1 cellular context compared by ENCODE assay signal in genomic region chr17:71830916-71831315, GRCh38.
TF ChIP-seq lines count a peak whose summit lies in the region.

No MANE protein-coding gene starts in this region.

TF ChIP-seq in GM23338, 12 proteins besides CTCF, POLR2A, EP300 and RAD21 (continued from another document):
- TF ChIP-seq, protein P1, sequence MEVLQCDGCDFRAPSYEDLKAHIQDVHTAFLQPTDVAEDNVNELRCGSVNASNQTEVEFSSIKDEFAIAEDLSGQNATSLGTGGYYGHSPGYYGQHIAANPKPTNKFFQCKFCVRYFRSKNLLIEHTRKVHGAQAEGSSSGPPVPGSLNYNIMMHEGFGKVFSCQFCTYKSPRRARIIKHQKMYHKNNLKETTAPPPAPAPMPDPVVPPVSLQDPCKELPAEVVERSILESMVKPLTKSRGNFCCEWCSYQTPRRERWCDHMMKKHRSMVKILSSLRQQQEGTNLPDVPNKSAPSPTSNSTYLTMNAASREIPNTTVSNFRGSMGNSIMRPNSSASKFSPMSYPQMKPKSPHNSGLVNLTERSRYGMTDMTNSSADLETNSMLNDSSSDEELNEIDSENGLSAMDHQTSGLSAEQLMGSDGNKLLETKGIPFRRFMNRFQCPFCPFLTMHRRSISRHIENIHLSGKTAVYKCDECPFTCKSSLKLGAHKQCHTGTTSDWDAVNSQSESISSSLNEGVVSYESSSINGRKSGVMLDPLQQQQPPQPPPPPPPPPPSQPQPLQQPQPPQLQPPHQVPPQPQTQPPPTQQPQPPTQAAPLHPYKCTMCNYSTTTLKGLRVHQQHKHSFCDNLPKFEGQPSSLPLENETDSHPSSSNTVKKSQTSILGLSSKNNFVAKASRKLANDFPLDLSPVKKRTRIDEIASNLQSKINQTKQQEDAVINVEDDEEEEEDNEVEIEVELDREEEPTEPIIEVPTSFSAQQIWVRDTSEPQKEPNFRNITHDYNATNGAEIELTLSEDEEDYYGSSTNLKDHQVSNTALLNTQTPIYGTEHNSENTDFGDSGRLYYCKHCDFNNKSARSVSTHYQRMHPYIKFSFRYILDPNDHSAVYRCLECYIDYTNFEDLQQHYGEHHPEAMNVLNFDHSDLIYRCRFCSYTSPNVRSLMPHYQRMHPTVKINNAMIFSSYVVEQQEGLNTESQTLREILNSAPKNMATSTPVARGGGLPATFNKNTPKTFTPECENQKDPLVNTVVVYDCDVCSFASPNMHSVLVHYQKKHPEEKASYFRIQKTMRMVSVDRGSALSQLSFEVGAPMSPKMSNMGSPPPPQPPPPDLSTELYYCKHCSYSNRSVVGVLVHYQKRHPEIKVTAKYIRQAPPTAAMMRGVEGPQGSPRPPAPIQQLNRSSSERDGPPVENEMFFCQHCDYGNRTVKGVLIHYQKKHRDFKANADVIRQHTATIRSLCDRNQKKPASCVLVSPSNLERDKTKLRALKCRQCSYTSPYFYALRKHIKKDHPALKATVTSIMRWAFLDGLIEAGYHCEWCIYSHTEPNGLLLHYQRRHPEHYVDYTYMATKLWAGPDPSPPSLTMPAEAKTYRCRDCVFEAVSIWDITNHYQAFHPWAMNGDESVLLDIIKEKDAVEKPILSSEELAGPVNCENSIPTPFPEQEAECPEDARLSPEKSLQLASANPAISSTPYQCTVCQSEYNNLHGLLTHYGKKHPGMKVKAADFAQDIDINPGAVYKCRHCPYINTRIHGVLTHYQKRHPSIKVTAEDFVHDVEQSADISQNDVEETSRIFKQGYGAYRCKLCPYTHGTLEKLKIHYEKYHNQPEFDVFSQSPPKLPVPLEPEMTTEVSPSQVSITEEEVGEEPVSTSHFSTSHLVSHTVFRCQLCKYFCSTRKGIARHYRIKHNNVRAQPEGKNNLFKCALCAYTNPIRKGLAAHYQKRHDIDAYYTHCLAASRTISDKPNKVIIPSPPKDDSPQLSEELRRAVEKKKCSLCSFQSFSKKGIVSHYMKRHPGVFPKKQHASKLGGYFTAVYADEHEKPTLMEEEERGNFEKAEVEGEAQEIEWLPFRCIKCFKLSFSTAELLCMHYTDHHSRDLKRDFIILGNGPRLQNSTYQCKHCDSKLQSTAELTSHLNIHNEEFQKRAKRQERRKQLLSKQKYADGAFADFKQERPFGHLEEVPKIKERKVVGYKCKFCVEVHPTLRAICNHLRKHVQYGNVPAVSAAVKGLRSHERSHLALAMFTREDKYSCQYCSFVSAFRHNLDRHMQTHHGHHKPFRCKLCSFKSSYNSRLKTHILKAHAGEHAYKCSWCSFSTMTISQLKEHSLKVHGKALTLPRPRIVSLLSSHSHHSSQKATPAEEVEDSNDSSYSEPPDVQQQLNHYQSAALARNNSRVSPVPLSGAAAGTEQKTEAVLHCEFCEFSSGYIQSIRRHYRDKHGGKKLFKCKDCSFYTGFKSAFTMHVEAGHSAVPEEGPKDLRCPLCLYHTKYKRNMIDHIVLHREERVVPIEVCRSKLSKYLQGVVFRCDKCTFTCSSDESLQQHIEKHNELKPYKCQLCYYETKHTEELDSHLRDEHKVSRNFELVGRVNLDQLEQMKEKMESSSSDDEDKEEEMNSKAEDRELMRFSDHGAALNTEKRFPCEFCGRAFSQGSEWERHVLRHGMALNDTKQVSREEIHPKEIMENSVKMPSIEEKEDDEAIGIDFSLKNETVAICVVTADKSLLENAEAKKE (CRISPR knock-in tag; IDR thresholded peaks at IDR 0.05): no peak
- TF ChIP-seq, protein P2, sequence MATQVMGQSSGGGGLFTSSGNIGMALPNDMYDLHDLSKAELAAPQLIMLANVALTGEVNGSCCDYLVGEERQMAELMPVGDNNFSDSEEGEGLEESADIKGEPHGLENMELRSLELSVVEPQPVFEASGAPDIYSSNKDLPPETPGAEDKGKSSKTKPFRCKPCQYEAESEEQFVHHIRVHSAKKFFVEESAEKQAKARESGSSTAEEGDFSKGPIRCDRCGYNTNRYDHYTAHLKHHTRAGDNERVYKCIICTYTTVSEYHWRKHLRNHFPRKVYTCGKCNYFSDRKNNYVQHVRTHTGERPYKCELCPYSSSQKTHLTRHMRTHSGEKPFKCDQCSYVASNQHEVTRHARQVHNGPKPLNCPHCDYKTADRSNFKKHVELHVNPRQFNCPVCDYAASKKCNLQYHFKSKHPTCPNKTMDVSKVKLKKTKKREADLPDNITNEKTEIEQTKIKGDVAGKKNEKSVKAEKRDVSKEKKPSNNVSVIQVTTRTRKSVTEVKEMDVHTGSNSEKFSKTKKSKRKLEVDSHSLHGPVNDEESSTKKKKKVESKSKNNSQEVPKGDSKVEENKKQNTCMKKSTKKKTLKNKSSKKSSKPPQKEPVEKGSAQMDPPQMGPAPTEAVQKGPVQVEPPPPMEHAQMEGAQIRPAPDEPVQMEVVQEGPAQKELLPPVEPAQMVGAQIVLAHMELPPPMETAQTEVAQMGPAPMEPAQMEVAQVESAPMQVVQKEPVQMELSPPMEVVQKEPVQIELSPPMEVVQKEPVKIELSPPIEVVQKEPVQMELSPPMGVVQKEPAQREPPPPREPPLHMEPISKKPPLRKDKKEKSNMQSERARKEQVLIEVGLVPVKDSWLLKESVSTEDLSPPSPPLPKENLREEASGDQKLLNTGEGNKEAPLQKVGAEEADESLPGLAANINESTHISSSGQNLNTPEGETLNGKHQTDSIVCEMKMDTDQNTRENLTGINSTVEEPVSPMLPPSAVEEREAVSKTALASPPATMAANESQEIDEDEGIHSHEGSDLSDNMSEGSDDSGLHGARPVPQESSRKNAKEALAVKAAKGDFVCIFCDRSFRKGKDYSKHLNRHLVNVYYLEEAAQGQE (IDR thresholded peaks at IDR 0.05; ENCODE audit: unreplicated experiment): no peak
- TF ChIP-seq ZNF331 (CRISPR knock-in tag; IDR thresholded peaks at IDR 0.05; ENCODE audit: low read depth) (no peak), ZNF114 (CRISPR knock-in tag; IDR thresholded peaks at IDR 0.05) (no peak), NANOG (IDR thresholded peaks at IDR 0.05; ENCODE audit: borderline replicate concordance) (no peak), STAT1 (IDR thresholded peaks at IDR 0.05; ENCODE audit: unreplicated experiment) (no peak), EZH2phosphoT487 (IDR thresholded peaks at IDR 0.05; ENCODE audit: unreplicated experiment) (no peak), POLR2AphosphoS5 (IDR thresholded peaks at IDR 0.05; ENCODE audit: low read depth) (no peak), EZH2 (IDR thresholded peaks at IDR 0.05; ENCODE audit: low read depth, unreplicated experiment) (no peak)
- TF ChIP-seq, protein P3, sequence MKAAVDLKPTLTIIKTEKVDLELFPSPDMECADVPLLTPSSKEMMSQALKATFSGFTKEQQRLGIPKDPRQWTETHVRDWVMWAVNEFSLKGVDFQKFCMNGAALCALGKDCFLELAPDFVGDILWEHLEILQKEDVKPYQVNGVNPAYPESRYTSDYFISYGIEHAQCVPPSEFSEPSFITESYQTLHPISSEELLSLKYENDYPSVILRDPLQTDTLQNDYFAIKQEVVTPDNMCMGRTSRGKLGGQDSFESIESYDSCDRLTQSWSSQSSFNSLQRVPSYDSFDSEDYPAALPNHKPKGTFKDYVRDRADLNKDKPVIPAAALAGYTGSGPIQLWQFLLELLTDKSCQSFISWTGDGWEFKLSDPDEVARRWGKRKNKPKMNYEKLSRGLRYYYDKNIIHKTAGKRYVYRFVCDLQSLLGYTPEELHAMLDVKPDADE (IDR thresholded peaks at IDR 0.05): no peak
